In the genomic region with DNA sequence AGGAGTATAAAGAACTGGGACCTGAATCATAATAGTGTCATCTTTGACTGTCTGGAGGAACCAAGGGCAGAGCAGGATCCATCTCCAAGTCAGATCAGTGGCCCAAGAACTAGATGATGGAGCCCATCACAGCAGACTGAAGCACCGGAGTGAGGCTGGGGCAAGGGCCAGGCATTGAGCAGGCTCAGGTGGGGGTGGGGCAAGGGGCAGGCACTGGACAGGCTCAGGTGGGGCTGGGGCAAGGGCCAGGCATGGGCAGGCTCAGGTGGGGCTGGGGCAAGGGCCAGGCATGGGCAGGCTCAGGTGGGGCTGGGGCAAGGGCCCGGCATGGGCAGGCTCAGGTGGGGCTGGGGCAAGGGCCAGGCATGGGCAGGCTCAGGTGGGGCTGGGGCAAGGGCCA, we compare ENCODE assay signal across 6 cellular contexts. TPM values are rescaled to one million over a fixed set of nuclear protein-coding genes. Genes with fewer than 3 reads are reported as not detected.
"Had no signal": no experiment of that assay in that cellular context is flagged by ENCODE, and none has a peak within 500 bp of the region (broad histone marks: within the 10 kb centered on the region; RNA-seq: fewer than 3 reads in every experiment).

No MANE protein-coding gene starts in this region.

RNA-seq across cellular contexts. Expression of a gene that starts 39.6 kb away (rescaled TPM):
- total RNA-seq: activated CD8-positive, alpha-beta memory T cell treated with anti-CD3 and anti-CD28 coated beads for 36 hours; hepatocyte; kidney epithelial cell; mesenteric fat pad; occipital lobe had no signal
- polyA plus RNA-seq: hepatocyte, liver had no signal
